Comparison of ENCODE assay signal across 27 cellular contexts in genomic region chr1:60564856-60565445, GRCh38.
DNase-seq lines count a peak whose midpoint lies in the region; ATAC-seq and TF ChIP-seq lines count a peak whose summit lies in the region.
"Had no signal": no experiment of that assay in that cellular context is flagged by ENCODE, and none has a peak within 500 bp of the region (broad histone marks: within the 10 kb centered on the region; RNA-seq: fewer than 3 reads in every experiment).

No MANE protein-coding gene starts in this region.

- DNase-seq in NCI-H1105 treated with DMSO at 0.1 percent for 48 hours (lab: John Stamatoyannopoulos, UW) (peak; percentile 57), NCI-H1105 (lab: John Stamatoyannopoulos, UW) (no peak), choroid plexus epithelial cell (ENCODE audit: low read depth) (peak; percentile 16), neural progenitor cell (ENCODE audit: low spot score) (no peak), SIG-M5 treated with dmso at 0.1 percent for 504 hours (lab: John Stamatoyannopoulos, UW; ENCODE audit: unreplicated experiment) (no peak)
- peak; percentile 4 for DNase-seq in Jurkat, Clone E6-1 (ENCODE audit: low read depth, low spot score)
- DNase-seq in naive thymus-derived CD8-positive, alpha-beta T cell, result no peak
- DNase-seq: activated CD4-positive, alpha-beta T cell treated with anti-CD3 and anti-CD28 coated beads for 1 hour; activated CD8-positive, alpha-beta T cell treated with anti-CD3 and anti-CD28 coated beads, Interleukin-2, amount 10 ng/mL, durations not matched to agents 7 days and 5 days; activated gamma-delta T cell; activated naive CD8-positive, alpha-beta T cell treated with anti-CD3 and anti-CD28 coated beads, Interleukin-2, amount 50 U/mL, for 24 hours; activated T-cell treated with anti-CD3 and anti-CD28 coated beads for 4 hours; CD8-positive, alpha-beta memory T cell; cortex of kidney; DMS53; endodermal cell; esophagus squamous epithelium; GF-D8; kidney glomerular epithelial cell; MV-4-11; NCI-H2029; SHP77 treated with DMSO at 0.1 percent for 48 hours; T-helper 1 cell had no signal

- POLR2A ChIA-PET in naive thymus-derived CD8-positive, alpha-beta T cell (lab: Charles Lee), result no interaction called here

- H3K9ac ChIP-seq in neural progenitor cell, result no peak overlapping the region

- H4K20me1 ChIP-seq in neural progenitor cell (ENCODE audit: low read depth), result no peaks in the 10 kb centered on the region

- TF ChIP-seq CTCF in choroid plexus epithelial cell (conservative IDR thresholded peaks at IDR 0.05; ENCODE audit: low read depth, low read length), result no peak
- peak; percentile 10 for TF ChIP-seq CTCF in neural progenitor cell (IDR thresholded peaks at IDR 0.05)

- ATAC-seq in naive thymus-derived CD8-positive, alpha-beta T cell, result no peak
- no peak for ATAC-seq in HG03196 (IDR thresholded peaks at IDR 0.05; ENCODE audit: unreplicated experiment)
- ATAC-seq: activated CD8-positive, alpha-beta T cell treated with anti-CD3 and anti-CD28 coated beads, Interleukin-2, amount 10 ng/mL, durations not matched to agents 7 days and 5 days; activated naive CD8-positive, alpha-beta T cell treated with anti-CD3 and anti-CD28 coated beads, Interleukin-2, amount 50 U/mL, for 24 hours; K562 had no signal

- H3K79me2 ChIP-seq in neural progenitor cell (ENCODE audit: low read depth), result no peaks in the 10 kb centered on the region

- no peaks in the 10 kb centered on the region for H3K9me3 Mint-ChIP-seq in neural progenitor cell
- H3K9me3 Mint-ChIP-seq in naive thymus-derived CD8-positive, alpha-beta T cell, result peaks cover 0 to 3% (median 0%) of the 10 kb centered on the region in 9 donors
- H3K9me3 Mint-ChIP-seq: endodermal cell had no signal

- no peak overlapping the region for H3K27ac Mint-ChIP-seq in neural progenitor cell
- no peak overlapping the region for H3K27ac Mint-ChIP-seq in naive thymus-derived CD8-positive, alpha-beta T cell
- H3K27ac Mint-ChIP-seq: activated CD8-positive, alpha-beta T cell treated with anti-CD3 and anti-CD28 coated beads, Interleukin-2, amount 10 ng/mL, durations not matched to agents 7 days and 5 days; activated naive CD8-positive, alpha-beta T cell treated with anti-CD3 and anti-CD28 coated beads, Interleukin-2, amount 50 U/mL, for 24 hours; B cell; CD8-positive, alpha-beta memory T cell; endodermal cell had no signal

- H3K4me1 ChIP-seq in neural progenitor cell, result no peaks in the 10 kb centered on the region
- H3K4me1 ChIP-seq: breast epithelium, esophagus squamous epithelium had no signal

- H3K4me1 Mint-ChIP-seq in neural progenitor cell, result no peaks in the 10 kb centered on the region
- no peaks in the 10 kb centered on the region for H3K4me1 Mint-ChIP-seq in naive thymus-derived CD8-positive, alpha-beta T cell
- H3K4me1 Mint-ChIP-seq: activated naive CD8-positive, alpha-beta T cell treated with anti-CD3 and anti-CD28 coated beads, Interleukin-2, amount 50 U/mL, for 24 hours; B cell; CD8-positive, alpha-beta memory T cell; endodermal cell had no signal

- H3K4me3 Mint-ChIP-seq in neural progenitor cell, result no peak overlapping the region
- H3K4me3 Mint-ChIP-seq in naive thymus-derived CD8-positive, alpha-beta T cell, result no peak overlapping the region
- H3K4me3 Mint-ChIP-seq: activated CD8-positive, alpha-beta T cell treated with anti-CD3 and anti-CD28 coated beads, Interleukin-2, amount 10 ng/mL, durations not matched to agents 7 days and 5 days; activated naive CD8-positive, alpha-beta T cell treated with anti-CD3 and anti-CD28 coated beads, Interleukin-2, amount 50 U/mL, for 24 hours; B cell; CD8-positive, alpha-beta memory T cell; endodermal cell had no signal

- H2AFZ ChIP-seq in neural progenitor cell (replicated peaks), result peak overlapping the region; percentile 82

- no peaks in the 10 kb centered on the region for H3K36me3 ChIP-seq in neural progenitor cell
- H3K36me3 ChIP-seq: breast epithelium, esophagus squamous epithelium had no signal

- no peaks in the 10 kb centered on the region for H3K27me3 ChIP-seq in neural progenitor cell
- H3K27me3 ChIP-seq: breast epithelium, esophagus squamous epithelium had no signal

- no peaks in the 10 kb centered on the region for H3K36me3 Mint-ChIP-seq in neural progenitor cell
- H3K36me3 Mint-ChIP-seq in naive thymus-derived CD8-positive, alpha-beta T cell, result no peaks in the 10 kb centered on the region
- H3K36me3 Mint-ChIP-seq: CD8-positive, alpha-beta memory T cell had no signal

- H3F3A ChIP-seq in neural progenitor cell (ENCODE audit: low read depth), result no peaks in the 10 kb centered on the region

- no peak overlapping the region for H3K4me2 ChIP-seq in neural progenitor cell

- H3K27me3 Mint-ChIP-seq in neural progenitor cell (ENCODE audit: insufficient read depth, low read depth), result peaks cover 3% of the 10 kb centered on the region
- peaks cover 0 to 15% (median 3%) of the 10 kb centered on the region in 5 donors for H3K27me3 Mint-ChIP-seq in naive thymus-derived CD8-positive, alpha-beta T cell
- H3K27me3 Mint-ChIP-seq: B cell had no signal

- H3K27ac ChIP-seq in neural progenitor cell, result no peak overlapping the region
- H3K27ac ChIP-seq: breast epithelium, esophagus squamous epithelium had no signal

- H3K4me3 ChIP-seq in Jurkat, Clone E6-1 (ENCODE audit: low read length), result no peak overlapping the region
- H3K4me3 ChIP-seq in choroid plexus epithelial cell (ENCODE audit: low read depth, low read length) (no peak overlapping the region), neural progenitor cell (no peak overlapping the region)
- H3K4me3 ChIP-seq: breast epithelium, esophagus squamous epithelium, K562 had no signal

- H3K9me3 ChIP-seq in neural progenitor cell (ENCODE audit: low read depth), result no peaks in the 10 kb centered on the region
- H3K9me3 ChIP-seq: breast epithelium, esophagus squamous epithelium had no signal

Comparison
In these comparisons a context has a peak if more than half of its experiments do, and no peak if none do; other contexts are left out.
1. DNase-seq: peak in NCI-H1105 treated with DMSO at 0.1 percent for 48 hours (single experiment), Jurkat, Clone E6-1 (single experiment) and choroid plexus epithelial cell (single experiment); none in NCI-H1105 (single experiment), neural progenitor cell (single experiment), naive thymus-derived CD8-positive, alpha-beta T cell (0 of 10) and SIG-M5 treated with dmso at 0.1 percent for 504 hours (single experiment).